In the genomic region with DNA sequence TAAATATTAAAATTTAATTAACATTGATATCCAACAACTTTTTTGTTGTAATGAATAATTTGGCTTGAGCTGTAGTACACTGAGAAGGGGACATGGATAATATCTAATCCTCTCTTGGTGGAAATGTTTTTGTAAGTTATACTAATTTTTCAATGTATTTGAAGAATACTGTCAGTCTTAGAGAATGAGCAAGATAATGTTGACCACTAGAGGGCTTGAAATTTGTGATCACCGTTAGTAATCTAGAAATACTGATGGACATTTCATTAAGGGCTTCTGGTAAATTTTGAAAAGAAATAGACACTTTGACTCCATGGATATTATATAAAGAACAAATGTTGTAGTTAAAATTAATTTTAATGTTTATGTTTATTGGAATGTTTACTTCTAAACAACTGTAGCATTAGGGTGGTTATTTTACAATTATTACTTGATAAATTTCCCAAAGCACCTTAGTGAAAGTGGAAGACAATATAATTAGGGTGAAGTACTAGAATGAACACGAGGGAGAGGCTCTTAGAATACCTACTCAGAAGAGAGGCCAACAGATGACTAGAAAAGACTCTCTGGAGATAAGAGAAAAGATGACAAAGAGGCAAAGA, we compare ENCODE assay signal across 8 cellular contexts. TPM values are rescaled to one million over a fixed set of nuclear protein-coding genes. Genes with fewer than 3 reads are reported as not detected.
DNase-seq lines count a peak whose midpoint lies in the region; ATAC-seq and TF ChIP-seq lines count a peak whose summit lies in the region.

No MANE protein-coding gene starts in this region.

- peak; percentile 14 for DNase-seq in AG08395 (ENCODE audit: low spot score)
- DNase-seq in NCI-H82 treated with DMSO at 0.1 percent for 48 hours (lab: John Stamatoyannopoulos, UW; ENCODE audit: unreplicated experiment) = peak; percentile 1
- DNase-seq in endothelial cell (ENCODE audit: low spot score) = no peak
- no peak for DNase-seq in stimulated activated naive CD4-positive, alpha-beta T cell treated with Interleukin-2 at 50 U/mL for 16 hours (lab: John Stamatoyannopoulos, UW)
- no peak for DNase-seq in GM19240 (ENCODE audit: insufficient read length, low spot score)

- no peaks in the 10 kb centered on the region for H3K4me1 Mint-ChIP-seq in endothelial cell (ENCODE audit: unreplicated experiment)

- no peaks in the 10 kb centered on the region for H3K9me3 ChIP-seq in parathyroid adenoma (ENCODE audit: control insufficient read depth, low read length)

- H3K79me2 ChIP-seq in parathyroid adenoma = no peaks in the 10 kb centered on the region

- H3K4me3 ChIP-seq in parathyroid adenoma (ENCODE audit: low read depth, low read length) = no peak overlapping the region

- H2AFZ ChIP-seq in parathyroid adenoma = no peak overlapping the region

- no peaks in the 10 kb centered on the region for H3K27me3 ChIP-seq in parathyroid adenoma (ENCODE audit: control insufficient read depth, insufficient read depth, low read length)

- H3K27me3 Mint-ChIP-seq in endothelial cell (ENCODE audit: unreplicated experiment) = peaks cover 3% of the 10 kb centered on the region

- H3K9ac ChIP-seq in parathyroid adenoma = no peak overlapping the region

- ATAC-seq in GM18502 (IDR thresholded peaks at IDR 0.05; ENCODE audit: poor library complexity, unreplicated experiment) (peak; percentile 62), GM21423 (IDR thresholded peaks at IDR 0.05; ENCODE audit: unreplicated experiment) (no peak)

- H3K27ac ChIP-seq in parathyroid adenoma = no peak overlapping the region

- H3K4me3 Mint-ChIP-seq in endothelial cell (ENCODE audit: unreplicated experiment) = no peak overlapping the region

- no peaks in the 10 kb centered on the region for H3K36me3 Mint-ChIP-seq in endothelial cell (ENCODE audit: low read depth, unreplicated experiment)

- no peaks in the 10 kb centered on the region for H3K9me3 Mint-ChIP-seq in endothelial cell (ENCODE audit: unreplicated experiment)

- peak; percentile 90 for TF ChIP-seq CTCF in endothelial cell (IDR thresholded peaks at IDR 0.05; ENCODE audit: unreplicated experiment)
- TF ChIP-seq CTCF in parathyroid adenoma (IDR thresholded peaks at IDR 0.05) = peak; percentile 45

- no peak overlapping the region for H3K27ac Mint-ChIP-seq in endothelial cell (ENCODE audit: unreplicated experiment)

- no peaks in the 10 kb centered on the region for H3K36me3 ChIP-seq in parathyroid adenoma (ENCODE audit: control insufficient read depth, insufficient read depth, low read length)

- H3K4me2 ChIP-seq in parathyroid adenoma (ENCODE audit: low read length) = no peak overlapping the region

- H3K4me1 ChIP-seq in parathyroid adenoma = no peaks in the 10 kb centered on the region

RNA-seq across cellular contexts. Expression of gene CAMK2D, which starts 20.0 kb away (rescaled TPM):
- 19.7 TPM for total RNA-seq in endothelial cell (ENCODE audit: unreplicated experiment)

Comparison
In these comparisons a context has a peak if more than half of its experiments do, and no peak if none do; other contexts are left out.
1. DNase-seq: peak in AG08395 (single experiment) and NCI-H82 treated with DMSO at 0.1 percent for 48 hours (single experiment); none in endothelial cell (single experiment), stimulated activated naive CD4-positive, alpha-beta T cell treated with Interleukin-2 at 50 U/mL for 16 hours (single experiment) and GM19240 (single experiment).